In genomic region chr17:62703269-62703775, GRCh38 we compare ENCODE assay signal across 1 cellular context.
TF ChIP-seq lines count a peak whose summit lies in the region.

No MANE protein-coding gene starts in this region.

TF ChIP-seq in H1, 55 proteins besides CTCF, POLR2A, EP300 and RAD21 (continued from another document):
- TF ChIP-seq ATF2 (IDR thresholded peaks at IDR 0.05; ENCODE audit: low read length) (no peak), ZNF274 (IDR thresholded peaks at IDR 0.05; ENCODE audit: borderline replicate concordance, extremely low read depth, low read length) (no peak), HDAC2 (IDR thresholded peaks at IDR 0.05; ENCODE audit: borderline replicate concordance in 1 of 2, low read depth in 2 of 2, low read length in 2 of 2) (no peak), GTF2F1 (IDR thresholded peaks at IDR 0.05; ENCODE audit: borderline replicate concordance, low read depth, low read length) (no peak), KDM5A (IDR thresholded peaks at IDR 0.05; ENCODE audit: low read length) (no peak), SIX5 (IDR thresholded peaks at IDR 0.05; ENCODE audit: low read depth, low read length) (no peak), YY1 (IDR thresholded peaks at IDR 0.05; ENCODE audit: low read depth, low read length) (no peak), SIRT6 (IDR thresholded peaks at IDR 0.05; ENCODE audit: low read length) (no peak), RNF2 (IDR thresholded peaks at IDR 0.05; ENCODE audit: borderline replicate concordance, low read depth, low read length, missing control alignments, poor library complexity, severe bottlenecking) (no peak)
TF ChIP-seq in H1: peak in this region for 0.
